ENCODE assay signal across 8 cellular contexts in genomic region chr7:32941996-32942782, GRCh38. TPM values are rescaled to one million over a fixed set of nuclear protein-coding genes. Genes with fewer than 3 reads are reported as not detected.
DNase-seq lines count a peak whose midpoint lies in the region; ATAC-seq, FAIRE-seq and TF ChIP-seq lines count a peak whose summit lies in the region.

No MANE protein-coding gene starts in this region.

- peak overlapping the region; percentile 65; the same call in 1 of the 2 replicates for H4K8ac ChIP-seq in H1 (ENCODE audit: extremely low read depth, insufficient read depth, low read length)

- no peak; a peak in 1 of 3 replicates for TF ChIP-seq POLR2A in H1 (IDR thresholded peaks at IDR 0.05; ENCODE audit: control extremely low read depth in 1 of 2, low read depth in 2 of 2, low read length in 2 of 2)

- H4K20me1 ChIP-seq in H1 (replicated peaks in 1 of 2; ENCODE audit: control insufficient read depth in 1 of 2, insufficient read depth in 2 of 2, low read length in 2 of 2), result peaks cover 4 to 15% of the 10 kb centered on the region in 2 experiments

- peak overlapping the region; percentile 45 to 84 for H3K4me2 ChIP-seq in H1 (ENCODE audit: insufficient read depth in 1 of 2, low read depth in 2 of 2, low read length in 2 of 2)

- H2BK15ac ChIP-seq in H1 (ENCODE audit: low read length), result no peak overlapping the region

- POLR2A ChIA-PET in H1 (lab: Charles Lee; ENCODE audit: partially characterized antibody), result interaction anchor here (0.9 to 2.9 kb wide), 7 partner anchors 15 to 166 kb away, joined by 3 to 19 read pairs (median 4); partner anchors contain the start of genes FKBP9 and NT5C3A

- H3K4ac ChIP-seq in H1 (replicated peaks; ENCODE audit: insufficient read length, low read depth, low read length), result no peak overlapping the region

- DNase-seq in NCI-H774 (lab: John Stamatoyannopoulos, UW), result peak; percentile 25
- DNase-seq in activated CD8-positive, alpha-beta memory T cell treated with anti-CD3 and anti-CD28 coated beads for 1 hour (ENCODE audit: extremely low read depth in 1 of 2, low read depth in 1 of 2), result peak; percentile 6 to 25
- no peak for DNase-seq in H1 (ENCODE audit: low read depth in 1 of 2, low spot score in 2 of 2)
- DNase-seq in stimulated activated CD8-positive, alpha-beta memory T cell treated with anti-CD3 and anti-CD28 coated beads, Interleukin-4, amount 100 ng/mL, for 1 hour (ENCODE audit: low read depth in 2 of 2, low spot score in 1 of 2), result peak; percentile 5 to 15

- H3K9ac ChIP-seq in H1 (replicated peaks in 1 of 4; ENCODE audit: extremely low read depth in 1 of 4, low read depth in 3 of 4, low read length in 3 of 4), result no peak overlapping the region

- TF ChIP-seq RAD21 in H1 (IDR thresholded peaks at IDR 0.05 in 1 of 2, conservative IDR thresholded peaks at IDR 0.05 in 1 of 2; ENCODE audit: low read depth in 2 of 2, low read length in 2 of 2), result no peak

- no peak overlapping the region for H3K23ac ChIP-seq in H1 (ENCODE audit: insufficient read length)

- no peak overlapping the region for H2BK120ac ChIP-seq in H1 (replicated peaks; ENCODE audit: low read depth, low read length)

- H3K14ac ChIP-seq in H1 (ENCODE audit: insufficient read length), result no peak overlapping the region

- CTCF ChIA-PET in H1 (lab: Charles Lee; ENCODE audit: partially characterized antibody), result interaction anchor here (1.1 to 3.7 kb wide), 8 partner anchors 9 to 180 kb away, joined by 3 to 21 read pairs (median 6); partner anchors contain the start of gene RP9

- peak overlapping the region; percentile 16 for H2AFZ ChIP-seq in ACC112 (ENCODE audit: low read length, unreplicated experiment)
- H2AFZ ChIP-seq in H1 (ENCODE audit: low read length), result no peak overlapping the region

- no peak overlapping the region for H2BK5ac ChIP-seq in H1 (ENCODE audit: low read depth, low read length)

- FAIRE-seq in H1 (lab: Jason Lieb, UNC), result no peak

- H3K36me3 ChIP-seq in ACC112 (ENCODE audit: insufficient read depth, low read length) (0 out of 2 replicates have a peak, but pooled peaks cover 4% of the 10 kb centered on the region), H1 (ENCODE audit: control insufficient read depth in 2 of 4, insufficient read depth in 4 of 4, low read length in 3 of 4) (no peaks in the 10 kb centered on the region), mesodermal cell (ENCODE audit: control insufficient read depth, insufficient read depth, low read length) (peaks cover 12% of the 10 kb centered on the region)

- H3K27me3 ChIP-seq in ACC112 (ENCODE audit: insufficient read depth, low read length), result no peaks in the 10 kb centered on the region
- peaks cover 52 to 86% (median 79%) of the 10 kb centered on the region in 4 experiments for H3K27me3 ChIP-seq in H1 (replicated peaks in 1 of 4; ENCODE audit: control insufficient read depth in 3 of 4, extremely low read depth in 1 of 4, insufficient read depth in 3 of 4, low read length in 3 of 4)

- no peak for TF ChIP-seq CTCF in H1 (IDR thresholded peaks at IDR 0.05; ENCODE audit: control extremely low read depth in 1 of 3, insufficient read depth in 1 of 3, low read depth in 1 of 3, low read length in 3 of 3)

- H3K9me3 ChIP-seq in H1 (ENCODE audit: insufficient read depth in 2 of 2, low read depth in 1 of 2, low read length in 1 of 2) (peaks cover 4 to 11% of the 10 kb centered on the region in 2 experiments; a peak in 2 of 4 replicates), mesodermal cell (ENCODE audit: control insufficient read depth, low read length) (peaks cover 8% of the 10 kb centered on the region)

- H3K27ac ChIP-seq in ACC112 (ENCODE audit: low read depth, low read length) (peak overlapping the region; percentile 62), H1 (ENCODE audit: low read depth, low read length) (no peak overlapping the region), mesodermal cell (ENCODE audit: low read depth, low read length, severe bottlenecking) (peak overlapping the region; percentile 42)

- WGBS in H1 (ENCODE audit: extremely low coverage in 1 of 2, insufficient coverage in 1 of 2, insufficient read length in 1 of 2, insufficient replicate concordance in 2 of 2, low coverage in 1 of 2, low lambda C conversion rate in 2 of 2, missing lambda C conversion rate in 1 of 2), 2 experiments, result 5% methylated on average over 37 of the region's 49 CpGs; no CpG with 5 or more reads in 1 of the 2 experiments
- 1% methylated on average over 43 to 44 of the region's 49 CpGs for WGBS in mesodermal cell (ENCODE audit: insufficient coverage in 2 of 2), 2 experiments

- H3K4me1 ChIP-seq in ACC112 (ENCODE audit: control insufficient read depth, insufficient read depth, low read length, unreplicated experiment), result peaks cover 19% of the 10 kb centered on the region
- peaks cover 0 to 8% (median 2%) of the 10 kb centered on the region in 4 experiments; a peak in 6 of 7 replicates for H3K4me1 ChIP-seq in H1 (replicated peaks in 1 of 4; ENCODE audit: control insufficient read depth in 3 of 4, insufficient read depth in 4 of 4, low read length in 3 of 4)
- no peaks in the 10 kb centered on the region for H3K4me1 ChIP-seq in mesodermal cell (ENCODE audit: control insufficient read depth, insufficient read depth, low read length, poor library complexity, severe bottlenecking)

- H2BK20ac ChIP-seq in H1 (ENCODE audit: low read length), result no peak overlapping the region

- no peak overlapping the region for H4K5ac ChIP-seq in H1 (ENCODE audit: insufficient read length, low read depth, low read length)

- H3K23me2 ChIP-seq in H1 (ENCODE audit: low read depth, low read length), result peaks cover 2% of the 10 kb centered on the region; the same call in 1 of the 2 replicates

- no peak overlapping the region for H3K56ac ChIP-seq in H1 (replicated peaks; ENCODE audit: insufficient read length, low read depth, low read length)

- no peak overlapping the region for H2AK5ac ChIP-seq in H1 (ENCODE audit: low read depth, low read length)

- TF ChIP-seq EP300 in H1 (IDR thresholded peaks at IDR 0.05; ENCODE audit: borderline replicate concordance in 1 of 2, low read depth in 2 of 2, low read length in 2 of 2), result no peak

- no peak overlapping the region for H4K91ac ChIP-seq in H1 (replicated peaks; ENCODE audit: insufficient read length, low read length)

- H2BK12ac ChIP-seq in H1 (ENCODE audit: low read depth, low read length), result no peak overlapping the region

- peaks cover 42% of the 10 kb centered on the region for H3K79me2 ChIP-seq in ACC112 (ENCODE audit: control insufficient read depth, insufficient read depth, low read length, unreplicated experiment)
- H3K79me2 ChIP-seq in H1 (ENCODE audit: control insufficient read depth in 1 of 2, insufficient read depth in 2 of 2, low read length in 2 of 2), result no peaks in the 10 kb centered on the region

- ATAC-seq in GM18861 (IDR thresholded peaks at IDR 0.05; ENCODE audit: unreplicated experiment) (peak; percentile 45), HG03064 (IDR thresholded peaks at IDR 0.05; ENCODE audit: low read depth, unreplicated experiment) (peak; percentile 65)

- no peaks in the 10 kb centered on the region for H3K79me1 ChIP-seq in H1 (ENCODE audit: low read depth, low read length)

- H3K4me3 ChIP-seq in ACC112 (ENCODE audit: low read depth, low read length) (peak overlapping the region; percentile 99), H1 (ENCODE audit: extremely low read depth in 1 of 4, insufficient read depth in 2 of 4, low read depth in 3 of 4, low read length in 4 of 4) (peak overlapping the region; percentile 14 to 58 (median 26); a peak in 7 of 8 replicates), mesodermal cell (ENCODE audit: extremely low read depth, insufficient read depth, low read length, poor library complexity, severe bottlenecking) (peak overlapping the region; percentile 67)

- no peak overlapping the region for H3K18ac ChIP-seq in H1 (ENCODE audit: extremely low read depth, low read length)

TF ChIP-seq in H1, 55 proteins besides CTCF, POLR2A, EP300 and RAD21:
- peak; percentile 76 for TF ChIP-seq EZH2 (IDR thresholded peaks at IDR 0.05; ENCODE audit: low read depth, low read length, severe bottlenecking)
- TF ChIP-seq RNF2 (IDR thresholded peaks at IDR 0.05; ENCODE audit: borderline replicate concordance, low read depth, low read length, missing control alignments, poor library complexity, severe bottlenecking), result peak; percentile 38
- peak; percentile 83 for TF ChIP-seq SUZ12 (IDR thresholded peaks at IDR 0.05; ENCODE audit: low read length)
- TF ChIP-seq TBP (IDR thresholded peaks at IDR 0.05; ENCODE audit: low read depth, low read length), result no peak
- 0 out of 2 replicates have a peak, but pooled peaks have one; percentile 10 for TF ChIP-seq E2F6 (IDR thresholded peaks at IDR 0.05)

RNA-seq across cellular contexts. Expression of gene FKBP9, which starts 15.1 kb away (rescaled TPM):
- total RNA-seq in H1 (2021; fragmentation: NEBNext Ultra II Directional; extraction: Animal tissue kit (Norgen Biotek cat#: 25700)), result 9.9 and 10.1 TPM in 2 replicates
- polyA plus RNA-seq in H1 (2011; rRNA removed), result 7.2 and 7.9 TPM in 2 replicates
- polyA plus RNA-seq in H1 (2011; cell fraction: cytosol; rRNA removed), result 5.5 TPM
- 4.8 TPM for polyA plus RNA-seq in H1 (2011; cell fraction: nucleus; rRNA removed)
- 9.6 to 11.3 TPM (median 10.4 TPM) in 4 replicates for polyA plus RNA-seq in H1 (2012, experiment 1 of 2)
- 2.3 TPM for polyA plus RNA-seq in H1 (2012, experiment 2 of 2)
- polyA plus RNA-seq in H1 (2013, experiment 1 of 2), result 9.8 TPM
- polyA plus RNA-seq in H1 (2013, experiment 2 of 2), result 10.3 TPM
- polyA minus RNA-seq in H1 (2011; rRNA and poly(A)+ RNA removed), result 7.8 and 17.5 TPM in 2 replicates
- 10.3 TPM for polyA minus RNA-seq in H1 (2011; cell fraction: cytosol; rRNA and poly(A)+ RNA removed)
- polyA minus RNA-seq in H1 (2011; cell fraction: nucleus; rRNA and poly(A)+ RNA removed), result 10.6 TPM
- 47.4 TPM for polyA plus RNA-seq in mesodermal cell (2013, experiment 1 of 2)
- 47.6 TPM for polyA plus RNA-seq in mesodermal cell (2013, experiment 2 of 2)

RNA-seq across cellular contexts. Expression of gene KBTBD2, which starts 50.6 kb away (rescaled TPM):
- 23.4 and 25.7 TPM in 2 replicates for total RNA-seq in H1 (2021; fragmentation: NEBNext Ultra II Directional; extraction: Animal tissue kit (Norgen Biotek cat#: 25700))
- 7.4 and 13.1 TPM in 2 replicates for polyA plus RNA-seq in H1 (2011; rRNA removed)
- polyA plus RNA-seq in H1 (2011; cell fraction: cytosol; rRNA removed), result 11.2 TPM
- 7.3 TPM for polyA plus RNA-seq in H1 (2011; cell fraction: nucleus; rRNA removed)
- 14.4 to 25.4 TPM (median 18.4 TPM) in 4 replicates for polyA plus RNA-seq in H1 (2012, experiment 1 of 2)
- polyA plus RNA-seq in H1 (2012, experiment 2 of 2), result 2.8 TPM
- 11.5 TPM for polyA plus RNA-seq in H1 (2013, experiment 1 of 2)
- polyA plus RNA-seq in H1 (2013, experiment 2 of 2), result 11.6 TPM
- polyA minus RNA-seq in H1 (2011; rRNA and poly(A)+ RNA removed), result 17.3 and 28.9 TPM in 2 replicates
- polyA minus RNA-seq in H1 (2011; cell fraction: cytosol; rRNA and poly(A)+ RNA removed), result 13.6 TPM
- 19.3 TPM for polyA minus RNA-seq in H1 (2011; cell fraction: nucleus; rRNA and poly(A)+ RNA removed)
- 49.4 TPM for polyA plus RNA-seq in mesodermal cell (2013, experiment 1 of 2)
- polyA plus RNA-seq in mesodermal cell (2013, experiment 2 of 2), result 48.4 TPM

Comparison
In these comparisons a context has a peak if more than half of its experiments do, and no peak if none do; other contexts are left out.
1. H3K4me3 ChIP-seq: peak in every context shown above with its lines; median percentile 99 in ACC112; 67 in mesodermal cell; 26 in H1.
2. DNase-seq: peak in NCI-H774 (single experiment), activated CD8-positive, alpha-beta memory T cell treated with anti-CD3 and anti-CD28 coated beads for 1 hour (2 of 2) and stimulated activated CD8-positive, alpha-beta memory T cell treated with anti-CD3 and anti-CD28 coated beads, Interleukin-4, amount 100 ng/mL, for 1 hour (2 of 2); none in H1 (0 of 2).